In the genomic region with DNA sequence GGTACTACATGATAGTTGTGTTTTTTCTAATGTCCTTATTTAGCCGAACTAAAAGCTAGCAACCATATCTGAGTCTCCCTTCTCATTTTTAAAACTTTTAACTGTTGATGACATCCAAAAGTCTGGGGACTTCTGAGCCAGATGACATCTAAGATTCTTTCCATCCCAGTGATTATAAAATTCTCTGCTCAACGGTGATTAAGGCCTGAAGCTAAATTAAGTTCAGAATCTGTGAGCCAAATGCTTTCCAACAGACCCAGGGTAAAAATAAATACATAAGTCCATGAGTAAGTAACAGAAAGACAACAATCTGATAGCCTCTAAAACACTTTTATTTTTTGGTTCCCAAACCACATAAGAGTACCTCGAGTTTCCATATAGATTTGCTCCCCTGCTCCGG, we compare ENCODE assay signal across 17 cellular contexts. TPM values are rescaled to one million over a fixed set of nuclear protein-coding genes. Genes with fewer than 3 reads are reported as not detected.
DNase-seq lines count a peak whose midpoint lies in the region; ATAC-seq and TF ChIP-seq lines count a peak whose summit lies in the region.
"Had no signal": no experiment of that assay in that cellular context is flagged by ENCODE, and none has a peak within 500 bp of the region (broad histone marks: within the 10 kb centered on the region; RNA-seq: fewer than 3 reads in every experiment).

No MANE protein-coding gene starts in this region.

- TF ChIP-seq POLR2A in esophagus squamous epithelium (IDR thresholded peaks at IDR 0.05) = no peak
- no peak for TF ChIP-seq POLR2A in gastrocnemius medialis (IDR thresholded peaks at IDR 0.05)
- no peak for TF ChIP-seq POLR2A in right lobe of liver (IDR thresholded peaks at IDR 0.05)

- H3K4me3 Mint-ChIP-seq in CD8-positive, alpha-beta T cell = no peak overlapping the region
- H3K4me3 Mint-ChIP-seq: activated CD4-positive, alpha-beta T cell treated with anti-CD3 and anti-CD28 coated beads for 36 hours; central memory CD8-positive, alpha-beta T cell had no signal

- H3K9me3 Mint-ChIP-seq in CD8-positive, alpha-beta T cell = no peaks in the 10 kb centered on the region
- H3K9me3 Mint-ChIP-seq: central memory CD8-positive, alpha-beta T cell had no signal

- no peak for DNase-seq in CD8-positive, alpha-beta T cell
- DNase-seq in esophagus squamous epithelium (lab: John Stamatoyannopoulos, UW) (no peak), gastrocnemius medialis (no peak), right lobe of liver (no peak), NCI-H82 (lab: John Stamatoyannopoulos, UW) (no peak)
- DNase-seq in activated T-cell treated with anti-CD3 and anti-CD28 coated beads, Interleukin-2, amount 50 U/mL, for 1 hour = no peak
- DNase-seq: activated CD4-positive, alpha-beta T cell treated with anti-CD3 and anti-CD28 coated beads for 36 hours; amygdala; effector memory CD4-positive, alpha-beta T cell; HCEC 1CT; Kasumi-1 had no signal

- 62 to 65% methylated on average over 4 of the region's 4 CpGs for WGBS in esophagus squamous epithelium, 2 donors
- 61% methylated on average over 4 of the region's 4 CpGs for WGBS in right lobe of liver (ENCODE audit: insufficient coverage, low coverage, low lambda C conversion rate, missing lambda C conversion rate)

- H3K36me3 Mint-ChIP-seq in CD8-positive, alpha-beta T cell = no peaks in the 10 kb centered on the region

- H3K4me3 ChIP-seq in CD8-positive, alpha-beta T cell (ENCODE audit: low read depth, low read length) = no peak overlapping the region
- no peak overlapping the region for H3K4me3 ChIP-seq in KMS-11 (IDR thresholded peaks at IDR 0.05; ENCODE audit: insufficient read depth, low read depth, low read length)
- no peak overlapping the region for H3K4me3 ChIP-seq in esophagus squamous epithelium
- no peak overlapping the region for H3K4me3 ChIP-seq in gastrocnemius medialis
- H3K4me3 ChIP-seq in right lobe of liver = no peak overlapping the region
- H3K4me3 ChIP-seq: SJSA1 had no signal

- no peaks in the 10 kb centered on the region for H3K79me2 ChIP-seq in KMS-11 (ENCODE audit: insufficient read depth, low read depth)

- no peaks in the 10 kb centered on the region for H3K27me3 ChIP-seq in CD8-positive, alpha-beta T cell (ENCODE audit: insufficient read depth, low read length)
- no peaks in the 10 kb centered on the region for H3K27me3 ChIP-seq in KMS-11 (ENCODE audit: insufficient read depth, low read depth)
- no peaks in the 10 kb centered on the region for H3K27me3 ChIP-seq in esophagus squamous epithelium
- H3K27me3 ChIP-seq in gastrocnemius medialis = no peaks in the 10 kb centered on the region
- H3K27me3 ChIP-seq in right lobe of liver = no peaks in the 10 kb centered on the region
- H3K27me3 ChIP-seq: SJSA1 had no signal

- H3K36me3 ChIP-seq in CD8-positive, alpha-beta T cell (ENCODE audit: insufficient read depth, low read length) = no peaks in the 10 kb centered on the region
- H3K36me3 ChIP-seq in KMS-11 (ENCODE audit: insufficient read depth) (no peaks in the 10 kb centered on the region), esophagus squamous epithelium (no peaks in the 10 kb centered on the region), gastrocnemius medialis (no peaks in the 10 kb centered on the region), right lobe of liver (no peaks in the 10 kb centered on the region)
- H3K36me3 ChIP-seq: SJSA1 had no signal

- peak overlapping the region; percentile 1 for H3K27ac Mint-ChIP-seq in CD8-positive, alpha-beta T cell
- H3K27ac Mint-ChIP-seq: activated CD4-positive, alpha-beta T cell treated with anti-CD3 and anti-CD28 coated beads for 36 hours had no signal

- no peak overlapping the region for H3K9ac ChIP-seq in KMS-11

- no peaks in the 10 kb centered on the region for H4K20me1 ChIP-seq in KMS-11 (ENCODE audit: insufficient read depth)

- no peaks in the 10 kb centered on the region for H3K27me3 Mint-ChIP-seq in CD8-positive, alpha-beta T cell (ENCODE audit: low read depth)
- H3K27me3 Mint-ChIP-seq: activated CD4-positive, alpha-beta T cell treated with anti-CD3 and anti-CD28 coated beads for 36 hours; central memory CD8-positive, alpha-beta T cell had no signal

- no peak overlapping the region for H3K27ac ChIP-seq in CD8-positive, alpha-beta T cell (ENCODE audit: low read depth, low read length)
- peak overlapping the region; percentile 25; the same call in 1 of the 2 replicates for H3K27ac ChIP-seq in KMS-11
- H3K27ac ChIP-seq in esophagus squamous epithelium = peak overlapping the region in 3 of 4 donors; percentile 21 to 56 (median 39)
- H3K27ac ChIP-seq in gastrocnemius medialis = peak overlapping the region; percentile 42 to 99 (median 64)
- no peak overlapping the region for H3K27ac ChIP-seq in right lobe of liver
- H3K27ac ChIP-seq: SJSA1 had no signal

- POLR2A ChIA-PET in CD8-positive, alpha-beta T cell (lab: Charles Lee) = no interaction called here

- peaks cover 33% of the 10 kb centered on the region for H3K4me1 Mint-ChIP-seq in CD8-positive, alpha-beta T cell (ENCODE audit: low read depth)

- H3K9me3 ChIP-seq in CD8-positive, alpha-beta T cell (ENCODE audit: low read length) = no peaks in the 10 kb centered on the region
- H3K9me3 ChIP-seq in esophagus squamous epithelium (no peaks in the 10 kb centered on the region), gastrocnemius medialis (no peaks in the 10 kb centered on the region), right lobe of liver (no peaks in the 10 kb centered on the region)
- H3K9me3 ChIP-seq: Caco-2, SJSA1 had no signal

- in situ Hi-C loops in gastrocnemius medialis (cut with MboI; ENCODE audit: low sequenced_read_pairs in 4 of 4) = loop anchor here (25.0 kb wide), 2 partner anchors 139 to 289 kb away; partner anchors contain the start of gene SPOCD1 (in 1 of the 4)

- intact Hi-C loops in CD8-positive, alpha-beta T cell (cut with DNase I, micrococcal nuclease) = no loop called here
- intact Hi-C loops in esophagus squamous epithelium (cut with DNase I) = no loop called here
- intact Hi-C loops in gastrocnemius medialis (cut with DNase I; ENCODE audit: low total_unique reads) = loop anchor here (10.0 kb wide), 1 partner anchor 306 kb away; the partner anchor contains the start of gene PEF1
- intact Hi-C loops in right lobe of liver (cut with DNase I) = no loop called here

- H2AFZ ChIP-seq in KMS-11 (ENCODE audit: low read depth) = 0 out of 2 replicates have a peak overlapping the region, but pooled peaks have one; percentile 12

- no peak for ATAC-seq in CD8-positive, alpha-beta T cell
- no peak for ATAC-seq in gastrocnemius medialis
- ATAC-seq in right lobe of liver = no peak
- no peak for ATAC-seq in GM19463 (IDR thresholded peaks at IDR 0.05; ENCODE audit: unreplicated experiment)
- ATAC-seq: activated CD4-positive, alpha-beta T cell treated with anti-CD3 and anti-CD28 coated beads for 36 hours; sciatic nerve had no signal

- peaks cover 5% of the 10 kb centered on the region for H3K4me1 ChIP-seq in CD8-positive, alpha-beta T cell (ENCODE audit: insufficient read depth, low read length)
- H3K4me1 ChIP-seq in KMS-11 (ENCODE audit: low read depth, poor library complexity, severe bottlenecking) (peaks cover 52% of the 10 kb centered on the region), esophagus squamous epithelium (peaks cover 21 to 37% (median 26%) of the 10 kb centered on the region in 3 donors), gastrocnemius medialis (peaks cover 33 to 39% of the 10 kb centered on the region in 2 donors), right lobe of liver (peaks cover 0 to 23% (median 8%) of the 10 kb centered on the region in 4 donors)

- CTCF ChIA-PET in CD8-positive, alpha-beta T cell (lab: Charles Lee) = interaction anchor here (2.1 to 17.1 kb wide), 3 partner anchors 10 to 13 kb away, joined by 6 to 349 read pairs (median 34); partner anchors contain the start of gene PTP4A2

- no peak for TF ChIP-seq CTCF in CD8-positive, alpha-beta T cell (IDR thresholded peaks at IDR 0.05)
- TF ChIP-seq CTCF in KMS-11 (conservative IDR thresholded peaks at IDR 0.05; ENCODE audit: low read depth, low read length) (no peak), esophagus squamous epithelium (IDR thresholded peaks at IDR 0.05) (no peak), gastrocnemius medialis (IDR thresholded peaks at IDR 0.05 in 4 of 5, conservative IDR thresholded peaks at IDR 0.05 in 1 of 5) (no peak), right lobe of liver (IDR thresholded peaks at IDR 0.05) (no peak)

- H3K4me2 ChIP-seq in KMS-11 = peak overlapping the region; percentile 50; the same call in 1 of the 2 replicates

RNA-seq across cellular contexts. Expression of gene PTP4A2, which starts 13.1 kb away (rescaled TPM):
- 100 to 1,000 TPM; 257 to 278 TPM for total RNA-seq in CD8-positive, alpha-beta T cell
- total RNA-seq in esophagus squamous epithelium = 100 to 1,000 TPM in 3 of 4 donors, 10 to 100 TPM in 1; 71.4 to 122 (median 108) TPM
- 100 to 1,000 TPM; 294 to 522 (median 353) TPM for total RNA-seq in gastrocnemius medialis
- total RNA-seq in right lobe of liver = 100 to 1,000 TPM in 4 of 6 experiments, 10 to 100 TPM in 2; 66.3 to 143 (median 117) TPM

Comparison
In these comparisons a context has a peak if more than half of its experiments do, and no peak if none do; other contexts are left out.
1. H3K27ac ChIP-seq: peak in KMS-11 (single experiment), esophagus squamous epithelium (3 of 4) and gastrocnemius medialis (4 of 4); none in CD8-positive, alpha-beta T cell (single experiment) and right lobe of liver (0 of 3).